17 cellular contexts compared by ENCODE assay signal in genomic region chr5:134103397-134103796, GRCh38. TPM values are rescaled to one million over a fixed set of nuclear protein-coding genes. Genes with fewer than 3 reads are reported as not detected.
DNase-seq lines count a peak whose midpoint lies in the region; ATAC-seq lines count a peak whose summit lies in the region.
"Had no signal": no experiment of that assay in that cellular context is flagged by ENCODE, and none has a peak within 500 bp of the region (broad histone marks: within the 10 kb centered on the region; RNA-seq: fewer than 3 reads in every experiment).

No MANE protein-coding gene starts in this region.

- peak overlapping the region; percentile 57 for H3K4me3 Mint-ChIP-seq in activated naive CD8-positive, alpha-beta T cell treated with anti-CD3 and anti-CD28 coated beads for 36 hours
- no peak overlapping the region for H3K4me3 Mint-ChIP-seq in stimulated activated memory B cell treated with anti-CD40 and anti-IgM and Interleukin-4, amounts not matched to agents 10 μg/mL and 1 μg/mL and 100 μg/mL, for 72 hours

- H3K4me1 Mint-ChIP-seq in activated naive CD8-positive, alpha-beta T cell treated with anti-CD3 and anti-CD28 coated beads for 36 hours: peaks cover 83% of the 10 kb centered on the region
- H3K4me1 Mint-ChIP-seq in stimulated activated memory B cell treated with anti-CD40 and anti-IgM and Interleukin-4, amounts not matched to agents 10 μg/mL and 1 μg/mL and 100 μg/mL, for 72 hours: peaks cover 69% of the 10 kb centered on the region

- no peaks in the 10 kb centered on the region for H3K27me3 Mint-ChIP-seq in activated naive CD8-positive, alpha-beta T cell treated with anti-CD3 and anti-CD28 coated beads for 36 hours
- no peaks in the 10 kb centered on the region for H3K27me3 Mint-ChIP-seq in stimulated activated memory B cell treated with anti-CD40 and anti-IgM and Interleukin-4, amounts not matched to agents 10 μg/mL and 1 μg/mL and 100 μg/mL, for 72 hours

- peak; percentile 81 for DNase-seq in activated effector memory CD4-positive, alpha-beta T cell treated with anti-CD3 and anti-CD28 coated beads, Interleukin-2, amount 50 U/mL, for 16 hours
- no peak for DNase-seq in activated effector memory CD4-positive, alpha-beta T cell treated with Interleukin-2 at 50 U/mL for 16 hours
- DNase-seq in T-helper 22 cell (ENCODE audit: low read depth) (peak; percentile 23), glomerular visceral epithelial cell (ENCODE audit: extremely low spot score) (no peak), NCI-H1436 (lab: John Stamatoyannopoulos, UW) (no peak)
- DNase-seq in activated naive CD8-positive, alpha-beta T cell treated with anti-CD3 and anti-CD28 coated beads for 36 hours: no peak
- DNase-seq: ACHN, Caco-2, erythroblast, GDM1, NCI-H2081, NCI-H524 treated with DMSO at 0.1 percent for 48 hours, PC-9, upper lobe of right lung had no signal

- H3K27ac Mint-ChIP-seq in activated naive CD8-positive, alpha-beta T cell treated with anti-CD3 and anti-CD28 coated beads for 36 hours: peak overlapping the region; percentile 83
- H3K27ac Mint-ChIP-seq in stimulated activated memory B cell treated with anti-CD40 and anti-IgM and Interleukin-4, amounts not matched to agents 10 μg/mL and 1 μg/mL and 100 μg/mL, for 72 hours: peak overlapping the region; percentile 92

- no peaks in the 10 kb centered on the region for H3K9me3 Mint-ChIP-seq in activated naive CD8-positive, alpha-beta T cell treated with anti-CD3 and anti-CD28 coated beads for 36 hours
- no peaks in the 10 kb centered on the region for H3K9me3 Mint-ChIP-seq in stimulated activated memory B cell treated with anti-CD40 and anti-IgM and Interleukin-4, amounts not matched to agents 10 μg/mL and 1 μg/mL and 100 μg/mL, for 72 hours
- H3K9me3 Mint-ChIP-seq: natural killer cell treated with Interleukin-12 subunit alpha and Interleukin-12 subunit beta and Interleukin-15 and Interleukin-18, amount 100 ng/mL, for 72 hours had no signal

- ATAC-seq in stimulated activated memory B cell treated with anti-CD40 and anti-IgM and Interleukin-4, amounts not matched to agents 10 μg/mL and 1 μg/mL and 100 μg/mL, for 72 hours: no peak
- ATAC-seq in HG03025 (IDR thresholded peaks at IDR 0.05; ENCODE audit: low FRiP score, unreplicated experiment): no peak
- ATAC-seq: natural killer cell treated with Interleukin-12 subunit alpha and Interleukin-12 subunit beta and Interleukin-15 and Interleukin-18, amount 100 ng/mL, for 72 hours; upper lobe of right lung had no signal

- H3K36me3 Mint-ChIP-seq in activated naive CD8-positive, alpha-beta T cell treated with anti-CD3 and anti-CD28 coated beads for 36 hours: no peaks in the 10 kb centered on the region
- no peaks in the 10 kb centered on the region for H3K36me3 Mint-ChIP-seq in stimulated activated memory B cell treated with anti-CD40 and anti-IgM and Interleukin-4, amounts not matched to agents 10 μg/mL and 1 μg/mL and 100 μg/mL, for 72 hours
- H3K36me3 Mint-ChIP-seq: natural killer cell treated with Interleukin-12 subunit alpha and Interleukin-12 subunit beta and Interleukin-15 and Interleukin-18, amount 100 ng/mL, for 72 hours had no signal

RNA-seq across cellular contexts. Expression of gene TCF7, which starts 11.1 kb away (rescaled TPM):
- 10 to 100 TPM; 66.4 to 68.7 TPM for total RNA-seq in activated naive CD8-positive, alpha-beta T cell treated with anti-CD3 and anti-CD28 coated beads for 36 hours

Comparison
In these comparisons a context has a peak if more than half of its experiments do, and no peak if none do; other contexts are left out.
1. DNase-seq: peak in activated effector memory CD4-positive, alpha-beta T cell treated with anti-CD3 and anti-CD28 coated beads, Interleukin-2, amount 50 U/mL, for 16 hours (single experiment) and T-helper 22 cell (single experiment); none in activated effector memory CD4-positive, alpha-beta T cell treated with Interleukin-2 at 50 U/mL for 16 hours (single experiment), activated naive CD8-positive, alpha-beta T cell treated with anti-CD3 and anti-CD28 coated beads for 36 hours (single experiment), glomerular visceral epithelial cell (single experiment) and NCI-H1436 (single experiment).